25 cellular contexts compared by ENCODE assay signal in the genomic region with DNA sequence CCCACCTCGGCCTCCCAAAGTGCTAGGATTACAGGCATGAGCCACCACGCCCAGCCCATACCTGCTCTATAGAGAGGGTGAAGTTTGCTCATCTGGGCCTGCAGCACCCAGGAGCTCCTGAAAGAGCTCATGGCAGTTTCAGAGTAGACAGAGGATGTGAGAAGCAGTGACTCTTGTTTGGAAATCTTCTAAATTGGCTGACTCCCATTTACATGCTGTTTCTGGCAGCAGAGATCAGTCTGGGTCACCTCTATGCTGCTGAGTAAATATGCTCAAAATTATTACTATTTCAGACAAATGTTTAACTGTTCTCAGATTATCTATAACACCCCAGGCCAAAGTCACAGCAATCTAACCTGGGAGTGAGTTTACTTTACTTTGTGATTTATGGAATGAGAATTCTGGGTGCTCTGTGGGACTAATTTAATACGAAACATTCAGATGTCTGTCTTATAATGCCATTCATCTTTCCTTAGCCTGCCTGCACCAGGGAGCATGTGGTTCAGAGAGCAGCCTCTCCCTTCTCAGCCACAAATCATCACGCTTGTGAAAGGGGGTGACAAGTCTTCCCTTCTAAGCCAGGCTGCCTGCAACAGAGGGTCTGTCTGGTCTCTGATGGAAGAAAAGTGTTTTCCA.
DNase-seq lines count a peak whose midpoint lies in the region; ATAC-seq and TF ChIP-seq lines count a peak whose summit lies in the region.
"Had no signal": no experiment of that assay in that cellular context is flagged by ENCODE, and none has a peak within 500 bp of the region (broad histone marks: within the 10 kb centered on the region; RNA-seq: fewer than 3 reads in every experiment).

No MANE protein-coding gene starts in this region.

- intact Hi-C loops in Right ventricle myocardium superior (cut with DNase I) (no loop called here), right cardiac atrium (cut with DNase I) (no loop called here), left colon (cut with DNase I, micrococcal nuclease) (no loop called here), tibial artery (cut with DNase I; ENCODE audit: low total_unique reads) (no loop called here)

- H3K9me3 ChIP-seq in right cardiac atrium (ENCODE audit: control insufficient read depth, low read length) = no peaks in the 10 kb centered on the region
- no peaks in the 10 kb centered on the region for H3K9me3 ChIP-seq in tibial artery
- H3K9me3 ChIP-seq: HAP-1 had no signal

- H3K4me1 ChIP-seq in right cardiac atrium (ENCODE audit: control insufficient read depth, insufficient read depth, low read length) (no peaks in the 10 kb centered on the region), tibial artery (peaks cover 0 to 9% (median 4%) of the 10 kb centered on the region in 4 donors)
- H3K4me1 ChIP-seq: HAP-1 had no signal

- H3K27me3 Mint-ChIP-seq in nephron progenitor cell (ENCODE audit: low read depth, poor library complexity) = peaks cover 8% of the 10 kb centered on the region

- H3K4me3 ChIP-seq in right cardiac atrium (ENCODE audit: low read length) = no peak overlapping the region
- H3K4me3 ChIP-seq in tibial artery = no peak overlapping the region
- H3K4me3 ChIP-seq: GM23338, HAP-1 had no signal

- H3K27ac Mint-ChIP-seq in nephron progenitor cell = no peak overlapping the region
- H3K27ac Mint-ChIP-seq: HFFc6, IgD-negative memory B cell had no signal

- TF ChIP-seq CTCF in nephron progenitor cell (IDR thresholded peaks at IDR 0.05) (no peak), tibial artery (IDR thresholded peaks at IDR 0.05) (no peak)

- DNase-seq in Right ventricle myocardium superior = no peak
- DNase-seq in right cardiac atrium = no peak
- peak; percentile 97 for DNase-seq in NCI-H69 (lab: John Stamatoyannopoulos, UW)
- DNase-seq in left colon = no peak
- peak; percentile 29 for DNase-seq in nephron progenitor cell
- no peak for DNase-seq in tibial artery
- no peak for DNase-seq in stimulated activated CD4-positive, alpha-beta T cell treated with anti-CD3 and anti-CD28 coated beads, Interleukin-4, amount 100 ng/mL, for 4 hours
- DNase-seq: 8988T, Calu3, DMS79 treated with DMSO at 0.1 percent for 48 hours, GF-D8, HFFc6, NCI-H1092, NCI-H1436, NCI-H187, NCI-H446, NCI-H524 treated with DMSO at 0.1 percent for 48 hours, NCI-H82, RPMI8226, SHP77 had no signal

- no peaks in the 10 kb centered on the region for H3K27me3 ChIP-seq in right cardiac atrium (ENCODE audit: control insufficient read depth, insufficient read depth)
- H3K27me3 ChIP-seq in tibial artery = no peaks in the 10 kb centered on the region

- H3K36me3 ChIP-seq in tibial artery = no peaks in the 10 kb centered on the region
- H3K36me3 ChIP-seq: HAP-1 had no signal

- ATAC-seq in Right ventricle myocardium superior (ENCODE audit: poor library complexity) (peak; percentile 79), right cardiac atrium (no peak), left colon (peak; percentile 22), HG03520 (IDR thresholded peaks at IDR 0.05; ENCODE audit: unreplicated experiment) (no peak)
- ATAC-seq: GM23338 had no signal

- H3K4me1 Mint-ChIP-seq in nephron progenitor cell = peaks cover 16% of the 10 kb centered on the region
- H3K4me1 Mint-ChIP-seq: IgD-negative memory B cell had no signal

- no peaks in the 10 kb centered on the region for H3K36me3 Mint-ChIP-seq in nephron progenitor cell (ENCODE audit: low read depth)
- H3K36me3 Mint-ChIP-seq: IgD-negative memory B cell had no signal

- no peak overlapping the region for H3K27ac ChIP-seq in right cardiac atrium (ENCODE audit: low read length)
- no peak overlapping the region for H3K27ac ChIP-seq in tibial artery
- H3K27ac ChIP-seq: KMS-11 had no signal

- no peaks in the 10 kb centered on the region for H3K9me3 Mint-ChIP-seq in nephron progenitor cell
- H3K9me3 Mint-ChIP-seq: GM23338, IgD-negative memory B cell had no signal

- 67% methylated on average over 4 of the region's 4 CpGs for WGBS in right cardiac atrium

- no peak overlapping the region for H3K4me3 Mint-ChIP-seq in nephron progenitor cell
- H3K4me3 Mint-ChIP-seq: GM23338, HFFc6, IgD-negative memory B cell had no signal

Comparison
In these comparisons a context has a peak if more than half of its experiments do, and no peak if none do; other contexts are left out.
1. ATAC-seq: peak in Right ventricle myocardium superior (single experiment) and left colon (single experiment); none in right cardiac atrium (0 of 2) and HG03520 (single experiment).
2. DNase-seq: peak in NCI-H69 (single experiment) and nephron progenitor cell (single experiment); none in Right ventricle myocardium superior (single experiment), right cardiac atrium (0 of 3), left colon (0 of 2), tibial artery (0 of 2) and stimulated activated CD4-positive, alpha-beta T cell treated with anti-CD3 and anti-CD28 coated beads, Interleukin-4, amount 100 ng/mL, for 4 hours (0 of 2).